In the genomic region with DNA sequence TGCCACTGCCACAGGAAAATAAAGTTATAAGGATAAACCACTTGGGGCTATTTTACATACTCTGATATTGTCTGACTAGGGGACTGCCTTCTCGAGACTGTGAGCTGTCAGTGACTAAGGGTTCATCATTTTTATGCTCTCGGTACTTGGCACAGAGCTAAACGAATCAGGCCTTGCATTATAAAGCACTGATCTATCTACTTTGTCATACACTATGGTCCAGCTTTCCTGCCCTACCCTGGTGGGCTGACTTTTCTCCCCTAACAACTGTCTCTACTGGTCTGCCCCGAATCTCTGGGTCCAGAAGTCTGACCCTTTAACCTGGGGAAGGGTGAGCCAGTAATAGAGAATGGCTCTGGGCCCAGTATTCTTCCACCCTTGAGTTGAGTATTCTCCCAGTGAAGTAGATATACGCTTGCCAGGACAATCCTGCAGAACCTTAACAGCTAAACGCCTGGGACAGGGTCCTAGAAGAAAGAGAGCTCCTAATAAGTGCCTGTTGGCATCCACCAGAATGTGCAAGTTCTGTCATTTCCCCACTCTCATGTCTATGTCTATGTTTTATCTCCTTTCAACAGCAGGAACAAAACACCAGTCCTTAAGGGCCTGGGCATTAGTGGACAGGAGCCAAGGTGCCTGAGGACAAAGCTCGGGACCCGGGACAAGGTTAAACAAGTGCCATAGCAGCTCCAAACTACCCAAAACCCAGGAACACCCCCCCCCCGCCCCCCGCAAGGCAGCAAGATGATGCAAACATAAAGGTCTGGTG, we compare ENCODE assay signal across 9 cellular contexts. TPM values are rescaled to one million over a fixed set of nuclear protein-coding genes. Genes with fewer than 3 reads are reported as not detected.
A peak's percentile ranks its signal among the peaks of the same experiment; 100 is the strongest.
DNase-seq lines count a peak whose midpoint lies in the region; ATAC-seq, FAIRE-seq and TF ChIP-seq lines count a peak whose summit lies in the region.
"Had no signal": no experiment of that assay in that cellular context is flagged by ENCODE, and none has a peak within 500 bp of the region (broad histone marks: within the 10 kb centered on the region; RNA-seq: fewer than 3 reads in every experiment).

No MANE protein-coding gene starts in this region.

- H3K4me1 ChIP-seq in NT2/D1 (ENCODE audit: insufficient read depth, insufficient read length), result no peaks in the 10 kb centered on the region

- H3K9ac ChIP-seq in NT2/D1 (ENCODE audit: insufficient read length, low read depth) (peak overlapping the region; percentile 83), neural cell (ENCODE audit: low read length) (peak overlapping the region; percentile 72)

- no peaks in the 10 kb centered on the region for H3K9me2 ChIP-seq in neural cell (ENCODE audit: insufficient read depth, low read length)

- H3K4me2 ChIP-seq in neural cell (ENCODE audit: low read length), result peak overlapping the region; percentile 9

- POLR2A ChIA-PET in BJ (lab: Charles Lee), result interaction anchor here (0.5 to 1.3 kb wide), 4 partner anchors 11 to 1351 kb away, joined by 3 to 14 read pairs (median 4); no protein-coding TSS in a partner anchor

- H4K20me1 ChIP-seq in neural cell (ENCODE audit: insufficient read depth), result no peaks in the 10 kb centered on the region

- TF ChIP-seq CTCF in BJ (IDR thresholded peaks at IDR 0.05; ENCODE audit: insufficient read depth, low read depth, low read length) (no peak), epithelial cell of proximal tubule (conservative IDR thresholded peaks at IDR 0.05; ENCODE audit: low read depth, low read length) (no peak), neural cell (IDR thresholded peaks at IDR 0.05; ENCODE audit: poor library complexity, severe bottlenecking) (no peak)

- H3K27me3 ChIP-seq in BJ (ENCODE audit: control insufficient read depth, insufficient read depth, low read length), result no peaks in the 10 kb centered on the region
- H3K27me3 ChIP-seq in NT2/D1 (ENCODE audit: insufficient read depth, insufficient read length), result peaks cover 11% of the 10 kb centered on the region
- H3K27me3 ChIP-seq in neural cell (ENCODE audit: insufficient read depth, low read depth, low read length), result no peaks in the 10 kb centered on the region

- TF ChIP-seq RAD21 in neural cell (conservative IDR thresholded peaks at IDR 0.05), result no peak

- DNase-seq in BJ (ENCODE audit: low read depth), result no peak
- DNase-seq in NT2/D1 (ENCODE audit: low read depth, low spot score), result no peak
- no peak for DNase-seq in epithelial cell of proximal tubule (ENCODE audit: low read depth)
- no peak for DNase-seq in urothelium cell line (ENCODE audit: low spot score)
- no peak for DNase-seq in NCI-H187 (lab: John Stamatoyannopoulos, UW)
- no peak for DNase-seq in NCI-H82 treated with DMSO at 0.1 percent for 48 hours (lab: John Stamatoyannopoulos, UW; ENCODE audit: unreplicated experiment)

- peaks cover 4% of the 10 kb centered on the region for H3K36me3 ChIP-seq in BJ (ENCODE audit: control insufficient read depth, insufficient read depth, low read length)
- H3K36me3 ChIP-seq in NT2/D1 (ENCODE audit: insufficient read depth, insufficient read length, low read length), result peaks cover 20% of the 10 kb centered on the region
- no peaks in the 10 kb centered on the region for H3K36me3 ChIP-seq in neural cell (ENCODE audit: insufficient read depth, low read length)

- H3K4me3 ChIP-seq in BJ (ENCODE audit: low read depth, low read length) (peak overlapping the region; percentile 80), NT2/D1 (ENCODE audit: insufficient read length, low read depth) (peak overlapping the region; percentile 77), epithelial cell of proximal tubule (ENCODE audit: low read depth, low read length) (peak overlapping the region; percentile 74), neural cell (ENCODE audit: low read length) (peak overlapping the region; percentile 83)

- no peak overlapping the region for H2AFZ ChIP-seq in neural cell (ENCODE audit: low read depth, low read length)

- no peak for TF ChIP-seq EP300 in neural cell (conservative IDR thresholded peaks at IDR 0.05; ENCODE audit: poor library complexity, severe bottlenecking)

- H3K9me3 ChIP-seq in NT2/D1 (ENCODE audit: insufficient read depth, low read length) (no peaks in the 10 kb centered on the region), neural cell (ENCODE audit: low read length) (no peaks in the 10 kb centered on the region)

- H3F3A ChIP-seq in neural cell (ENCODE audit: insufficient read depth, low read length, poor library complexity, severe bottlenecking), result no peaks in the 10 kb centered on the region

- no peak for FAIRE-seq in urothelium cell line (lab: Jason Lieb, UNC)
- FAIRE-seq: GM18507 had no signal

- no peaks in the 10 kb centered on the region for H3K79me2 ChIP-seq in neural cell (replicated peaks; ENCODE audit: insufficient read depth, low read length)

- no peak for ATAC-seq in GM18909 (IDR thresholded peaks at IDR 0.05; ENCODE audit: poor library complexity, unreplicated experiment)

- H3K27ac ChIP-seq in neural cell (ENCODE audit: low read length), result no peak overlapping the region

- CTCF ChIA-PET in BJ (lab: Yijun Ruan, JAX), result interaction anchor here (0.5 to 2.5 kb wide), 8 partner anchors 17 to 579 kb away, joined by 3 to 10 read pairs (median 5); no protein-coding TSS in a partner anchor

TF ChIP-seq in neural cell, 6 proteins besides CTCF, POLR2A, EP300 and RAD21:
- TF ChIP-seq MXI1 (conservative IDR thresholded peaks at IDR 0.05; ENCODE audit: poor library complexity, severe bottlenecking), result no peak
- no peak for TF ChIP-seq POLR2AphosphoS5 (IDR thresholded peaks at IDR 0.05)
- no peak for TF ChIP-seq TAF1 (IDR thresholded peaks at IDR 0.05; ENCODE audit: low read depth)
- no peak for TF ChIP-seq EZH2 (IDR thresholded peaks at IDR 0.05; ENCODE audit: borderline replicate concordance, insufficient read depth, low read length, poor library complexity, severe bottlenecking)
- TF ChIP-seq, protein P1, sequence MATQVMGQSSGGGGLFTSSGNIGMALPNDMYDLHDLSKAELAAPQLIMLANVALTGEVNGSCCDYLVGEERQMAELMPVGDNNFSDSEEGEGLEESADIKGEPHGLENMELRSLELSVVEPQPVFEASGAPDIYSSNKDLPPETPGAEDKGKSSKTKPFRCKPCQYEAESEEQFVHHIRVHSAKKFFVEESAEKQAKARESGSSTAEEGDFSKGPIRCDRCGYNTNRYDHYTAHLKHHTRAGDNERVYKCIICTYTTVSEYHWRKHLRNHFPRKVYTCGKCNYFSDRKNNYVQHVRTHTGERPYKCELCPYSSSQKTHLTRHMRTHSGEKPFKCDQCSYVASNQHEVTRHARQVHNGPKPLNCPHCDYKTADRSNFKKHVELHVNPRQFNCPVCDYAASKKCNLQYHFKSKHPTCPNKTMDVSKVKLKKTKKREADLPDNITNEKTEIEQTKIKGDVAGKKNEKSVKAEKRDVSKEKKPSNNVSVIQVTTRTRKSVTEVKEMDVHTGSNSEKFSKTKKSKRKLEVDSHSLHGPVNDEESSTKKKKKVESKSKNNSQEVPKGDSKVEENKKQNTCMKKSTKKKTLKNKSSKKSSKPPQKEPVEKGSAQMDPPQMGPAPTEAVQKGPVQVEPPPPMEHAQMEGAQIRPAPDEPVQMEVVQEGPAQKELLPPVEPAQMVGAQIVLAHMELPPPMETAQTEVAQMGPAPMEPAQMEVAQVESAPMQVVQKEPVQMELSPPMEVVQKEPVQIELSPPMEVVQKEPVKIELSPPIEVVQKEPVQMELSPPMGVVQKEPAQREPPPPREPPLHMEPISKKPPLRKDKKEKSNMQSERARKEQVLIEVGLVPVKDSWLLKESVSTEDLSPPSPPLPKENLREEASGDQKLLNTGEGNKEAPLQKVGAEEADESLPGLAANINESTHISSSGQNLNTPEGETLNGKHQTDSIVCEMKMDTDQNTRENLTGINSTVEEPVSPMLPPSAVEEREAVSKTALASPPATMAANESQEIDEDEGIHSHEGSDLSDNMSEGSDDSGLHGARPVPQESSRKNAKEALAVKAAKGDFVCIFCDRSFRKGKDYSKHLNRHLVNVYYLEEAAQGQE (IDR thresholded peaks at IDR 0.05; ENCODE audit: borderline replicate concordance), result no peak
- no peak for TF ChIP-seq SMC3 (conservative IDR thresholded peaks at IDR 0.05; ENCODE audit: poor library complexity)

RNA-seq across cellular contexts. Expression of a gene that starts 1.3 kb away (rescaled TPM):
- 108 and 135 TPM in 2 replicates for polyA plus RNA-seq in BJ (2011; rRNA removed)
- polyA minus RNA-seq in BJ (2011; rRNA and poly(A)+ RNA removed), result 57.0 and 58.9 TPM in 2 replicates
- 28.8 and 34.8 TPM in 2 replicates for total RNA-seq in epithelial cell of proximal tubule
- 18.2 and 20.4 TPM in 2 replicates for polyA plus RNA-seq in neural cell
- 12.4 and 13.1 TPM in 2 replicates for polyA minus RNA-seq in neural cell

RNA-seq across cellular contexts. Expression of a gene that starts 39.5 kb away (rescaled TPM):
- polyA plus RNA-seq in BJ (2011; rRNA removed) (2.8 and 3.8 TPM in 2 replicates), neural cell (6.6 and 7.2 TPM in 2 replicates)
- 0.98 and 1.4 TPM in 2 replicates for polyA minus RNA-seq in BJ (2011; rRNA and poly(A)+ RNA removed)
- 6.5 and 9.1 TPM in 2 replicates for total RNA-seq in epithelial cell of proximal tubule
- 9.3 and 10.7 TPM in 2 replicates for polyA minus RNA-seq in neural cell

RNA-seq across cellular contexts. Expression of a gene that starts 39.9 kb away (rescaled TPM):
- polyA plus RNA-seq in BJ (2011; rRNA removed) (6.2 and 8.6 TPM in 2 replicates), neural cell (117 and 141 TPM in 2 replicates)
- 9.9 and 13.6 TPM in 2 replicates for polyA minus RNA-seq in BJ (2011; rRNA and poly(A)+ RNA removed)
- 7.4 and 18.0 TPM in 2 replicates for total RNA-seq in epithelial cell of proximal tubule
- polyA minus RNA-seq in neural cell, result 224 and 226 TPM in 2 replicates

Comparison
In these comparisons a context has a peak if more than half of its experiments do, and no peak if none do; other contexts are left out.
1. RNA of a gene that starts 39.9 kb away (polyA plus RNA-seq): 117 to 141 TPM in neural cell; 6.2 to 8.6 TPM in BJ; every median in the first group is over 10 times any median in the second.
2. Peak in every context shown above with its lines, with median percentiles within 50 percentile points of each other: H3K4me3 ChIP-seq.